Comparison of ENCODE assay signal across 8 cellular contexts in genomic region chr14:93033983-93034670, GRCh38.
DNase-seq lines count a peak whose midpoint lies in the region; ATAC-seq and TF ChIP-seq lines count a peak whose summit lies in the region.

No MANE protein-coding gene starts in this region.

- H3K27me3 ChIP-seq in CD4-positive, CD25-positive, alpha-beta regulatory T cell (ENCODE audit: control insufficient read depth, insufficient read depth, low read length) = no peaks in the 10 kb centered on the region
- H3K27me3 ChIP-seq in OCI-LY1 (ENCODE audit: insufficient read depth, low read length) = 0 out of 2 replicates have a peak, but pooled peaks cover 4% of the 10 kb centered on the region

- H3K4me1 Mint-ChIP-seq in CD4-positive, CD25-positive, alpha-beta regulatory T cell = peaks cover 6 to 42% (median 23%) of the 10 kb centered on the region in 4 donors
- H3K4me1 Mint-ChIP-seq in activated naive CD4-positive, alpha-beta T cell treated with anti-CD3 and anti-CD28 coated beads, Interleukin-2, amount 10 ng/mL, durations not matched to agents 7 days and 5 days = peaks cover 29% of the 10 kb centered on the region
- peaks cover 41 to 79% of the 10 kb centered on the region in 2 donors for H3K4me1 Mint-ChIP-seq in stimulated activated naive B cell treated with anti-CD40 and anti-IgM and Interleukin-4, amounts not matched to agents 10 μg/mL and 1 μg/mL and 100 μg/mL, for 72 hours

- H3K27ac Mint-ChIP-seq in CD4-positive, CD25-positive, alpha-beta regulatory T cell = peak overlapping the region; percentile 58 to 85 (median 80)
- peak overlapping the region; percentile 86 for H3K27ac Mint-ChIP-seq in activated naive CD4-positive, alpha-beta T cell treated with anti-CD3 and anti-CD28 coated beads, Interleukin-2, amount 10 ng/mL, durations not matched to agents 7 days and 5 days
- H3K27ac Mint-ChIP-seq in stimulated activated naive B cell treated with anti-CD40 and anti-IgM and Interleukin-4, amounts not matched to agents 10 μg/mL and 1 μg/mL and 100 μg/mL, for 72 hours = peak overlapping the region; percentile 92

- peak; percentile 78 to 89 for ATAC-seq in CD4-positive, CD25-positive, alpha-beta regulatory T cell (ENCODE audit: low read depth in 2 of 2)
- peak; percentile 59 for ATAC-seq in GM21515 (IDR thresholded peaks at IDR 0.05; ENCODE audit: unreplicated experiment)
- peak; percentile 67 to 68 for ATAC-seq in stimulated activated naive B cell treated with anti-CD40 and anti-IgM and Interleukin-4, amounts not matched to agents 10 μg/mL and 1 μg/mL and 100 μg/mL, for 72 hours (replicated peaks)
- ATAC-seq in HG02970 (IDR thresholded peaks at IDR 0.05; ENCODE audit: low FRiP score, unreplicated experiment) = no peak

- DNase-seq in CD4-positive, CD25-positive, alpha-beta regulatory T cell = peak in 2 of 3 donors; percentile 44 to 76
- DNase-seq in activated naive CD4-positive, alpha-beta T cell treated with anti-CD3 and anti-CD28 coated beads, Interleukin-2, amount 10 ng/mL, durations not matched to agents 7 days and 5 days = peak; percentile 71
- DNase-seq in iPS-NIHi7 (ENCODE audit: extremely low spot score) (peak; percentile 72), NCI-H446 treated with DMSO at 0.1 percent for 48 hours (lab: John Stamatoyannopoulos, UW) (no peak)
- DNase-seq in stimulated activated naive B cell treated with anti-CD40 and anti-IgM and Interleukin-4, amounts not matched to agents 10 μg/mL and 1 μg/mL and 100 μg/mL, for 72 hours = peak; percentile 26

- no peak overlapping the region for H3K4me3 ChIP-seq in CD4-positive, CD25-positive, alpha-beta regulatory T cell (ENCODE audit: low read depth, low read length)
- H3K4me3 ChIP-seq in OCI-LY1 (ENCODE audit: low read depth, low read length, poor library complexity, severe bottlenecking) = no peak overlapping the region

- H3K9ac ChIP-seq in OCI-LY1 (ENCODE audit: low read length) = no peak overlapping the region

- peak; percentile 61 for TF ChIP-seq CTCF in OCI-LY1 (IDR thresholded peaks at IDR 0.05; ENCODE audit: low read length)

- H2AFZ ChIP-seq in OCI-LY1 (ENCODE audit: low read length) = no peak overlapping the region

- no peaks in the 10 kb centered on the region for H3K9me3 ChIP-seq in CD4-positive, CD25-positive, alpha-beta regulatory T cell (ENCODE audit: control insufficient read depth in 2 of 2, low read length in 2 of 2)
- H3K9me3 ChIP-seq in OCI-LY1 (ENCODE audit: low read length) = no peaks in the 10 kb centered on the region

- peak overlapping the region; percentile 57 for H3K27ac ChIP-seq in CD4-positive, CD25-positive, alpha-beta regulatory T cell (ENCODE audit: insufficient read depth, low read length, poor library complexity, severe bottlenecking)
- no peak overlapping the region for H3K27ac ChIP-seq in OCI-LY1 (ENCODE audit: low read depth, low read length, poor library complexity, severe bottlenecking)

- H3K79me2 ChIP-seq in OCI-LY1 (ENCODE audit: insufficient read depth, low read length) = no peaks in the 10 kb centered on the region

- H3K4me2 ChIP-seq in OCI-LY1 (ENCODE audit: low read length) = no peak overlapping the region

- no peaks in the 10 kb centered on the region for H3F3A ChIP-seq in OCI-LY1 (ENCODE audit: insufficient read depth, low read length)

- H3K4me3 Mint-ChIP-seq in CD4-positive, CD25-positive, alpha-beta regulatory T cell = peak overlapping the region in 1 of 4 donors; percentile 83
- no peak overlapping the region for H3K4me3 Mint-ChIP-seq in activated naive CD4-positive, alpha-beta T cell treated with anti-CD3 and anti-CD28 coated beads, Interleukin-2, amount 10 ng/mL, durations not matched to agents 7 days and 5 days
- H3K4me3 Mint-ChIP-seq in stimulated activated naive B cell treated with anti-CD40 and anti-IgM and Interleukin-4, amounts not matched to agents 10 μg/mL and 1 μg/mL and 100 μg/mL, for 72 hours = peak overlapping the region; percentile 27 to 75

- CTCF ChIA-PET in activated naive CD4-positive, alpha-beta T cell treated with anti-CD3 and anti-CD28 coated beads, Interleukin-2, amount 10 ng/mL, durations not matched to agents 7 days and 5 days (lab: Charles Lee) = interaction anchor here (1.1 to 2.1 kb wide), 2 partner anchors 16 to 79 kb away, joined by 3 to 12 read pairs; no protein-coding TSS in a partner anchor

- no peaks in the 10 kb centered on the region for H3K27me3 Mint-ChIP-seq in CD4-positive, CD25-positive, alpha-beta regulatory T cell
- no peaks in the 10 kb centered on the region for H3K27me3 Mint-ChIP-seq in activated naive CD4-positive, alpha-beta T cell treated with anti-CD3 and anti-CD28 coated beads, Interleukin-2, amount 10 ng/mL, durations not matched to agents 7 days and 5 days
- H3K27me3 Mint-ChIP-seq in stimulated activated naive B cell treated with anti-CD40 and anti-IgM and Interleukin-4, amounts not matched to agents 10 μg/mL and 1 μg/mL and 100 μg/mL, for 72 hours = no peaks in the 10 kb centered on the region

- no peaks in the 10 kb centered on the region for H3K9me3 Mint-ChIP-seq in CD4-positive, CD25-positive, alpha-beta regulatory T cell
- H3K9me3 Mint-ChIP-seq in activated naive CD4-positive, alpha-beta T cell treated with anti-CD3 and anti-CD28 coated beads, Interleukin-2, amount 10 ng/mL, durations not matched to agents 7 days and 5 days = no peaks in the 10 kb centered on the region
- H3K9me3 Mint-ChIP-seq in stimulated activated naive B cell treated with anti-CD40 and anti-IgM and Interleukin-4, amounts not matched to agents 10 μg/mL and 1 μg/mL and 100 μg/mL, for 72 hours = no peaks in the 10 kb centered on the region

- no peaks in the 10 kb centered on the region for H3K36me3 ChIP-seq in CD4-positive, CD25-positive, alpha-beta regulatory T cell (ENCODE audit: control insufficient read depth, insufficient read depth, low read length)
- H3K36me3 ChIP-seq in OCI-LY1 (ENCODE audit: insufficient read depth, low read length) = no peaks in the 10 kb centered on the region

- peaks cover 26% of the 10 kb centered on the region for H3K4me1 ChIP-seq in CD4-positive, CD25-positive, alpha-beta regulatory T cell (ENCODE audit: control insufficient read depth, insufficient read depth, low read length, poor library complexity, severe bottlenecking)
- no peaks in the 10 kb centered on the region for H3K4me1 ChIP-seq in OCI-LY1 (ENCODE audit: insufficient read depth, low read length, severe bottlenecking)

- H3K36me3 Mint-ChIP-seq in CD4-positive, CD25-positive, alpha-beta regulatory T cell = peaks cover 4% of the 10 kb centered on the region
- no peaks in the 10 kb centered on the region for H3K36me3 Mint-ChIP-seq in activated naive CD4-positive, alpha-beta T cell treated with anti-CD3 and anti-CD28 coated beads, Interleukin-2, amount 10 ng/mL, durations not matched to agents 7 days and 5 days
- H3K36me3 Mint-ChIP-seq in stimulated activated naive B cell treated with anti-CD40 and anti-IgM and Interleukin-4, amounts not matched to agents 10 μg/mL and 1 μg/mL and 100 μg/mL, for 72 hours = peaks cover 4 to 22% of the 10 kb centered on the region in 2 donors

- H3K9me2 ChIP-seq in OCI-LY1 (ENCODE audit: low read depth, low read length) = no peaks in the 10 kb centered on the region

- no peaks in the 10 kb centered on the region for H4K20me1 ChIP-seq in OCI-LY1 (ENCODE audit: insufficient read depth, low read length)
